Comparison of ENCODE assay signal across 25 cellular contexts in genomic region chr12:18551703-18552102, GRCh38.
"Had no signal": no experiment of that assay in that cellular context is flagged by ENCODE, and none has a peak within 500 bp of the region (broad histone marks: within the 10 kb centered on the region; RNA-seq: fewer than 3 reads in every experiment).

No MANE protein-coding gene starts in this region.

- H3K36me3 Mint-ChIP-seq: mesothelial cell of epicardium; natural killer cell; stimulated activated naive B cell treated with anti-CD40 and anti-IgM and Interleukin-4, amounts not matched to agents 10 μg/mL and 1 μg/mL and 100 μg/mL, for 72 hours had no signal

- H3K4me1 ChIP-seq: foreskin keratinocyte, parathyroid adenoma, right atrium auricular region, sigmoid colon, testis, tibial nerve, upper lobe of right lung, vagina had no signal

- H3K36me3 ChIP-seq: esophagus squamous epithelium, right atrium auricular region, sigmoid colon, tibial nerve, upper lobe of right lung, vagina had no signal

- DNase-seq: cortex of kidney; dorsolateral prefrontal cortex; effector CD8-positive, alpha-beta T cell; esophagus squamous epithelium; head of caudate nucleus; kidney glomerular epithelial cell; natural killer cell; occipital lobe; sigmoid colon; stimulated activated CD4-positive, alpha-beta T cell treated with anti-CD3 and anti-CD28 coated beads, Interleukin-2, amount 100 ng/mL, for 24 hours; stimulated activated CD4-positive, alpha-beta T cell treated with anti-CD3 and anti-CD28 coated beads, Interleukin-4, amount 100 ng/mL, for 4 hours; stimulated activated naive B cell treated with anti-CD40 and anti-IgM and Interleukin-4, amounts not matched to agents 10 μg/mL and 1 μg/mL and 100 μg/mL, for 72 hours; stimulated activated naive CD8-positive, alpha-beta T cell treated with anti-CD3 and anti-CD28 coated beads, Interleukin-15, amount 100 ng/mL, for 72 hours; testis; upper lobe of right lung had no signal

- H2AFZ ChIP-seq: hepatocyte, parathyroid adenoma had no signal

- ATAC-seq: foreskin keratinocyte; natural killer cell; stimulated activated naive B cell treated with anti-CD40 and anti-IgM and Interleukin-4, amounts not matched to agents 10 μg/mL and 1 μg/mL and 100 μg/mL, for 72 hours; stimulated activated naive CD8-positive, alpha-beta T cell treated with anti-CD3 and anti-CD28 coated beads, Interleukin-15, amount 100 ng/mL, for 72 hours; upper lobe of right lung had no signal

- H3K4me2 ChIP-seq: hepatocyte had no signal

- H3K9ac ChIP-seq: parathyroid adenoma had no signal

- H3K27ac Mint-ChIP-seq: mesothelial cell of epicardium; natural killer cell; stimulated activated naive B cell treated with anti-CD40 and anti-IgM and Interleukin-4, amounts not matched to agents 10 μg/mL and 1 μg/mL and 100 μg/mL, for 72 hours; stimulated activated naive CD8-positive, alpha-beta T cell treated with anti-CD3 and anti-CD28 coated beads, Interleukin-15, amount 100 ng/mL, for 72 hours had no signal

- H3K27me3 Mint-ChIP-seq: stimulated activated naive B cell treated with anti-CD40 and anti-IgM and Interleukin-4, amounts not matched to agents 10 μg/mL and 1 μg/mL and 100 μg/mL, for 72 hours; stimulated activated naive CD8-positive, alpha-beta T cell treated with anti-CD3 and anti-CD28 coated beads, Interleukin-15, amount 100 ng/mL, for 72 hours had no signal

- H3K27ac ChIP-seq: dorsolateral prefrontal cortex, epithelial cell of prostate, esophagus squamous epithelium, foreskin keratinocyte, hepatocyte, parathyroid adenoma, right atrium auricular region, sigmoid colon, skin epidermis, testis, tibial nerve, upper lobe of right lung, vagina had no signal

- H3K9me3 ChIP-seq: esophagus squamous epithelium, right atrium auricular region, sigmoid colon, testis, tibial nerve, upper lobe of right lung, vagina had no signal

- H3K27me3 ChIP-seq: esophagus squamous epithelium, foreskin keratinocyte, hepatocyte, right atrium auricular region, sigmoid colon, testis, tibial nerve, upper lobe of right lung, vagina had no signal

- H3K4me3 Mint-ChIP-seq: mesothelial cell of epicardium; natural killer cell; neural crest cell; stimulated activated naive B cell treated with anti-CD40 and anti-IgM and Interleukin-4, amounts not matched to agents 10 μg/mL and 1 μg/mL and 100 μg/mL, for 72 hours; stimulated activated naive CD8-positive, alpha-beta T cell treated with anti-CD3 and anti-CD28 coated beads, Interleukin-15, amount 100 ng/mL, for 72 hours had no signal

- H3K4me1 Mint-ChIP-seq: natural killer cell; neural crest cell; stimulated activated naive B cell treated with anti-CD40 and anti-IgM and Interleukin-4, amounts not matched to agents 10 μg/mL and 1 μg/mL and 100 μg/mL, for 72 hours; stimulated activated naive CD8-positive, alpha-beta T cell treated with anti-CD3 and anti-CD28 coated beads, Interleukin-15, amount 100 ng/mL, for 72 hours had no signal

- H3K4me3 ChIP-seq: dorsolateral prefrontal cortex, esophagus squamous epithelium, hepatocyte, right atrium auricular region, sigmoid colon, skin epidermis, testis, tibial nerve, upper lobe of right lung, vagina had no signal

- H3K9me3 Mint-ChIP-seq: mesothelial cell of epicardium; neural crest cell; stimulated activated naive B cell treated with anti-CD40 and anti-IgM and Interleukin-4, amounts not matched to agents 10 μg/mL and 1 μg/mL and 100 μg/mL, for 72 hours had no signal
